ENCODE assay signal across 17 cellular contexts in genomic region chr14:100173353-100173752, GRCh38. TPM values are rescaled to one million over a fixed set of nuclear protein-coding genes. Genes with fewer than 3 reads are reported as not detected.
"Had no signal": no experiment of that assay in that cellular context is flagged by ENCODE, and none has a peak within 500 bp of the region (broad histone marks: within the 10 kb centered on the region; RNA-seq: fewer than 3 reads in every experiment).

No MANE protein-coding gene starts in this region.

- H3K9me3 Mint-ChIP-seq: activated T-cell treated with anti-CD3 and anti-CD28 coated beads, Interleukin-2, amount 50 U/mL, for 72 hours; memory B cell; neural crest cell had no signal

- H3K4me3 ChIP-seq: gastrocnemius medialis, tibial artery had no signal

- H3K27ac ChIP-seq: gastrocnemius medialis, tibial artery had no signal

- H3K9me3 ChIP-seq: gastrocnemius medialis, tibial artery had no signal

- ATAC-seq: activated T-cell treated with anti-CD3 and anti-CD28 coated beads, Interleukin-2, amount 50 U/mL, for 72 hours; esophagus mucosa; gastrocnemius medialis; stimulated activated naive CD8-positive, alpha-beta T cell treated with anti-CD3 and anti-CD28 coated beads, Interleukin-15, Interleukin-2, amounts not matched to agents 100 U/mL and 50 U/mL, for 24 hours had no signal

- H3K4me1 ChIP-seq: gastrocnemius medialis, tibial artery had no signal

- DNase-seq: activated CD4-positive, alpha-beta T cell treated with anti-CD3 and anti-CD28 coated beads, Interleukin-2, amount 50 U/mL, for 4 hours; activated CD4-positive, CD25-positive, alpha-beta regulatory T cell treated with anti-CD3 and anti-CD28 coated beads, Interleukin-2, amount 50 U/mL, for 72 hours; activated gamma-delta T cell; activated T-cell treated with anti-CD3 and anti-CD28 coated beads, Interleukin-2, amount 50 U/mL, for 72 hours; effector CD4-positive, alpha-beta T cell; gastrocnemius medialis; head of caudate nucleus; stimulated activated CD4-positive, alpha-beta T cell treated with anti-CD3 and anti-CD28 coated beads, Interleukin-2, amount 100 ng/mL, for 24 hours; stimulated activated naive CD8-positive, alpha-beta T cell treated with anti-CD3 and anti-CD28 coated beads, Interleukin-15, Interleukin-2, amounts not matched to agents 100 U/mL and 50 U/mL, for 24 hours; substantia nigra; T-helper 9 cell; tibial artery had no signal

- H3K27ac Mint-ChIP-seq: activated naive CD8-positive, alpha-beta T cell; activated T-cell treated with anti-CD3 and anti-CD28 coated beads, Interleukin-2, amount 50 U/mL, for 72 hours; memory B cell; progenitor cell of endocrine pancreas had no signal

- H3K36me3 Mint-ChIP-seq: activated naive CD8-positive, alpha-beta T cell; memory B cell had no signal

- H3K4me1 Mint-ChIP-seq: neural crest cell had no signal

- H3K4me3 Mint-ChIP-seq: activated naive CD8-positive, alpha-beta T cell; activated T-cell treated with anti-CD3 and anti-CD28 coated beads, Interleukin-2, amount 50 U/mL, for 72 hours; memory B cell; neural crest cell had no signal

- H3K36me3 ChIP-seq: gastrocnemius medialis, tibial artery had no signal

RNA-seq across cellular contexts. Expression of gene DEGS2, which starts 13.9 kb away (rescaled TPM):
- total RNA-seq: neural crest cell had no signal
